In genomic region chr12:76072568-76072967, GRCh38 we compare ENCODE assay signal across 1 cellular context.
TF ChIP-seq lines count a peak whose summit lies in the region.

No MANE protein-coding gene starts in this region.

TF ChIP-seq in K562, 482 proteins besides CTCF, POLR2A, EP300 and RAD21 (continued from another document):
- peak; percentile 15 for TF ChIP-seq ZNF280A (IDR thresholded peaks at IDR 0.05; ENCODE audit: low read depth, partially characterized antibody)
- no peak for TF ChIP-seq USF2 (CRISPR knock-in tag; IDR thresholded peaks at IDR 0.05)
- TF ChIP-seq CBX3 (IDR thresholded peaks at IDR 0.05; ENCODE audit: borderline replicate concordance in 1 of 2, low read length in 2 of 2), result peak in 1 of 2 experiments; percentile 69; a peak in 1 of 3 replicates
- no peak for TF ChIP-seq ETV6 (IDR thresholded peaks at IDR 0.05; ENCODE audit: borderline replicate concordance in 1 of 2, low read depth in 2 of 2, low read length in 1 of 2)
- no peak for TF ChIP-seq ETV6 (CRISPR knock-in tag; IDR thresholded peaks at IDR 0.05; ENCODE audit: borderline replicate concordance)
